12 cellular contexts compared by ENCODE assay signal in the genomic region with DNA sequence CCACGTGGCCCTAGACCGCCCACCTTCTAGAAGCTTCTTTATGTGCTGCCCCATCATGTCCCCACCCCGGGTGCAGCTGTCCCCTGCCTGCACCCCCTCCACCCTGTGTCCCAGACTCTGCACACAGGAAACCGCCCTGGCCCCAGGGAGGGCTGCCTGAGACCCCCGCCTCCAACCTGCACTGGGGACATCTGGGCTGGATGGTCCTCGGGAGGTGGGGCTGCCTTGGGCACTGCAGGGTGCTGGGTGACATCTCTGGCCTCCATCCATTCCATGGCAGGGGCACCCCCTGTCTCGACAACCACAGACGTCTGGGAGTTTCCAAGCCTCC. TPM values are rescaled to one million over a fixed set of nuclear protein-coding genes. Genes with fewer than 3 reads are reported as not detected.
DNase-seq lines count a peak whose midpoint lies in the region; ATAC-seq, FAIRE-seq and TF ChIP-seq lines count a peak whose summit lies in the region.
"Had no signal": no experiment of that assay in that cellular context is flagged by ENCODE, and none has a peak within 500 bp of the region (broad histone marks: within the 10 kb centered on the region; RNA-seq: fewer than 3 reads in every experiment).

No MANE protein-coding gene starts in this region.

- H3K36me3 Mint-ChIP-seq in CD8-positive, alpha-beta memory T cell, result no peaks in the 10 kb centered on the region
- no peaks in the 10 kb centered on the region for H3K36me3 Mint-ChIP-seq in natural killer cell treated with Interleukin-12 subunit alpha and Interleukin-12 subunit beta and Interleukin-15 and Interleukin-18, amount 100 ng/mL, for 72 hours

- no TSS peak for BruUV-seq in GM12878 (replicated peaks; lab: Mats Ljungman, UMichigan)

- H3K27ac Mint-ChIP-seq in CD8-positive, alpha-beta memory T cell, result peak overlapping the region; percentile 38 to 95 (median 88)
- H3K27ac Mint-ChIP-seq in natural killer cell treated with Interleukin-12 subunit alpha and Interleukin-12 subunit beta and Interleukin-15 and Interleukin-18, amount 100 ng/mL, for 72 hours, result peak overlapping the region; percentile 65 to 88

- no peaks in the 10 kb centered on the region for H3K9me3 ChIP-seq in CD8-positive, alpha-beta memory T cell (ENCODE audit: low read length)
- no peaks in the 10 kb centered on the region for H3K9me3 ChIP-seq in GM12878 (replicated peaks; ENCODE audit: control insufficient read depth, insufficient read depth, low read length)

- H3K27me3 Mint-ChIP-seq in CD8-positive, alpha-beta memory T cell, result no peaks in the 10 kb centered on the region
- H3K27me3 Mint-ChIP-seq in natural killer cell treated with Interleukin-12 subunit alpha and Interleukin-12 subunit beta and Interleukin-15 and Interleukin-18, amount 100 ng/mL, for 72 hours, result no peaks in the 10 kb centered on the region

- CTCF ChIA-PET in CD8-positive, alpha-beta memory T cell (lab: Charles Lee), result no interaction called here
- CTCF ChIA-PET in GM12878 (lab: Yijun Ruan, JAX), result no interaction called here

- in situ Hi-C loops in GM12878 (cut with MboI), result no loop called here

- TF ChIP-seq CTCF in 22Rv1 (IDR thresholded peaks at IDR 0.05), result no peak
- no peak for TF ChIP-seq CTCF in GM12878 (IDR thresholded peaks at IDR 0.05 in 2 of 3, conservative IDR thresholded peaks at IDR 0.05 in 1 of 3; ENCODE audit: control insufficient read depth in 2 of 3, extremely low read depth in 1 of 3, insufficient read depth in 1 of 3, low read depth in 3 of 3, low read length in 3 of 3)

- intact Hi-C loops in GM12878 (cut with micrococcal nuclease; ENCODE audit: unreplicated experiment), result no loop called here

- no peak for DNase-seq in CD8-positive, alpha-beta memory T cell
- DNase-seq in GM12878 (ENCODE audit: low read depth, low spot score) (no peak), NCI-H1694 (lab: John Stamatoyannopoulos, UW) (no peak), GM19239 (ENCODE audit: insufficient read length, low spot score) (no peak)
- DNase-seq in natural killer cell treated with Interleukin-12 subunit alpha and Interleukin-12 subunit beta and Interleukin-15 and Interleukin-18, amount 100 ng/mL, for 72 hours (ENCODE audit: low spot score), result no peak
- DNase-seq: NCI-H1092, WERI-Rb-1 had no signal

- SMC1A ChIA-PET in GM12878 (lab: Charles Lee; ENCODE audit: uncharacterized antibody, unreplicated experiment), result interaction anchor here (1.3 kb wide), 1 partner anchor 9 kb away, joined by 3 read pairs; no protein-coding TSS in a partner anchor

- POLR2A ChIA-PET in CD8-positive, alpha-beta memory T cell (lab: Charles Lee), result interaction anchor here (1.5 kb wide), 1 partner anchor 18 kb away, joined by 7 read pairs; the partner anchor contains the start of gene ZBTB7A
- POLR2A ChIA-PET in GM12878 (lab: Charles Lee), result interaction anchor here (0.8 to 1.0 kb wide), 2 partner anchors 23 to 100 kb away, joined by 3 read pairs; partner anchors contain the start of gene EEF2

- H3K4me3 ChIP-seq in CD8-positive, alpha-beta memory T cell (ENCODE audit: low read length), result no peak overlapping the region
- no peak overlapping the region for H3K4me3 ChIP-seq in GM12878

- no peaks in the 10 kb centered on the region for H3K27me3 ChIP-seq in CD8-positive, alpha-beta memory T cell (ENCODE audit: insufficient read depth, low read length, poor library complexity, severe bottlenecking)
- no peaks in the 10 kb centered on the region for H3K27me3 ChIP-seq in GM12878 (replicated peaks in 1 of 2; ENCODE audit: control insufficient read depth in 2 of 2, insufficient read depth in 2 of 2, low read length in 1 of 2)

- FAIRE-seq in GM12878 (lab: Jason Lieb, UNC) (no peak), GM19239 (lab: Jason Lieb, UNC) (no peak)
- FAIRE-seq: colon, frontal cortex had no signal

- no peak for TF ChIP-seq POLR2A in GM12878 (IDR thresholded peaks at IDR 0.05; ENCODE audit: low read depth, low read length)

- peak overlapping the region; percentile 64 for H2AFZ ChIP-seq in GM12878 (ENCODE audit: control insufficient read depth, low read depth, low read length)

- H3K9me3 Mint-ChIP-seq in CD8-positive, alpha-beta memory T cell, result no peaks in the 10 kb centered on the region
- no peaks in the 10 kb centered on the region for H3K9me3 Mint-ChIP-seq in natural killer cell treated with Interleukin-12 subunit alpha and Interleukin-12 subunit beta and Interleukin-15 and Interleukin-18, amount 100 ng/mL, for 72 hours

- peaks cover 69% of the 10 kb centered on the region for H3K4me1 ChIP-seq in CD8-positive, alpha-beta memory T cell (ENCODE audit: insufficient read depth, low read length)
- peaks cover 16% of the 10 kb centered on the region for H3K4me1 ChIP-seq in GM12878 (ENCODE audit: control insufficient read depth, insufficient read depth, low read length)

- peak overlapping the region; percentile 74 for H3K4me2 ChIP-seq in GM12878 (ENCODE audit: control insufficient read depth, insufficient read depth)

- WGBS in GM12878 (ENCODE audit: insufficient coverage, insufficient replicate concordance, low lambda C conversion rate, missing lambda C conversion rate), result 37% methylated on average over 8 of the region's 8 CpGs

- no peaks in the 10 kb centered on the region for H4K20me1 ChIP-seq in GM12878 (ENCODE audit: control insufficient read depth, insufficient read depth)

- peaks cover 40 to 66% (median 47%) of the 10 kb centered on the region in 3 donors for H3K4me1 Mint-ChIP-seq in CD8-positive, alpha-beta memory T cell
- peaks cover 11 to 34% of the 10 kb centered on the region in 2 donors for H3K4me1 Mint-ChIP-seq in natural killer cell treated with Interleukin-12 subunit alpha and Interleukin-12 subunit beta and Interleukin-15 and Interleukin-18, amount 100 ng/mL, for 72 hours (ENCODE audit: low read depth in 2 of 2)

- H3K79me2 ChIP-seq in GM12878 (ENCODE audit: control insufficient read depth, insufficient read depth, low read length), result no peaks in the 10 kb centered on the region

- RAD21 ChIA-PET in GM12878 (lab: Charles Lee; ENCODE audit: unreplicated experiment), result interaction anchor here (0.9 kb wide), 1 partner anchor 25 kb away, joined by 3 read pairs; no protein-coding TSS in a partner anchor

- H3K9ac ChIP-seq in GM12878 (ENCODE audit: control insufficient read depth, insufficient read depth, low read length), result no peak overlapping the region

- TF ChIP-seq EP300 in GM12878 (IDR thresholded peaks at IDR 0.05; ENCODE audit: borderline replicate concordance in 1 of 2, control insufficient read depth in 1 of 2, low read depth in 2 of 2, low read length in 2 of 2), result no peak

- ATAC-seq in GM12878 (no peak), HG02938 (IDR thresholded peaks at IDR 0.05; ENCODE audit: unreplicated experiment) (no peak), GM18867 (IDR thresholded peaks at IDR 0.05; ENCODE audit: unreplicated experiment) (no peak)
- peak in 1 of 2 donors; percentile 15 for ATAC-seq in natural killer cell treated with Interleukin-12 subunit alpha and Interleukin-12 subunit beta and Interleukin-15 and Interleukin-18, amount 100 ng/mL, for 72 hours

- peak overlapping the region; percentile 3 to 78 (median 71) for H3K4me3 Mint-ChIP-seq in CD8-positive, alpha-beta memory T cell
- H3K4me3 Mint-ChIP-seq in natural killer cell treated with Interleukin-12 subunit alpha and Interleukin-12 subunit beta and Interleukin-15 and Interleukin-18, amount 100 ng/mL, for 72 hours, result peak overlapping the region; percentile 55

- TF ChIP-seq RAD21 in GM12878 (IDR thresholded peaks at IDR 0.05; ENCODE audit: insufficient read depth, low read depth, low read length), result no peak

- H3K27ac ChIP-seq in 22Rv1 (peak overlapping the region; percentile 63), GM12878 (ENCODE audit: control insufficient read depth, insufficient read depth) (no peak overlapping the region)
- H3K27ac ChIP-seq in CD8-positive, alpha-beta memory T cell (ENCODE audit: low read depth, low read length), result peak overlapping the region; percentile 51
- H3K27ac ChIP-seq: WERI-Rb-1 had no signal

- H3K36me3 ChIP-seq in CD8-positive, alpha-beta memory T cell (ENCODE audit: insufficient read depth, low read length), result no peaks in the 10 kb centered on the region
- no peaks in the 10 kb centered on the region; a peak in 1 of 4 replicates for H3K36me3 ChIP-seq in GM12878 (ENCODE audit: control insufficient read depth in 2 of 2, insufficient read depth in 2 of 2, low read length in 1 of 2)

RNA-seq across cellular contexts. Expression of gene ZBTB7A, which starts 17.8 kb away (rescaled TPM):
- 10 to 100 TPM; 44.1 to 46.8 TPM for total RNA-seq in CD8-positive, alpha-beta memory T cell
- polyA plus RNA-seq in CD8-positive, alpha-beta memory T cell, result 86.1 TPM
- 20.9 and 24.8 TPM in 2 replicates for total RNA-seq in GM12878 (2013; cell fraction: nucleolus; rRNA removed)
- total RNA-seq in GM12878 (2014; rRNA removed), result 10.6 and 15.9 TPM in 2 replicates
- 3.2 TPM in 2 replicates for total RNA-seq in GM12878 (2014; rRNA removed; fragmentation: Illumina TruSeq; extraction: Trizol)
- 40.0 and 42.4 TPM in 2 replicates for total RNA-seq in GM12878 (2021)
- polyA plus RNA-seq in GM12878 (2011; ENCODE audit: low read depth), result 2.2 TPM
- 0.84 and 2.5 TPM in 2 replicates for polyA plus RNA-seq in GM12878 (2011; rRNA removed)
- polyA plus RNA-seq in GM12878 (2011; cell fraction: cytosol; rRNA removed), result 4.5 and 7.6 TPM in 2 replicates
- polyA plus RNA-seq in GM12878 (2011; cell fraction: nucleus; rRNA removed), result 12.8 and 18.3 TPM in 2 replicates
- polyA plus RNA-seq in GM12878 (2012), result 14.1 and 15.9 TPM in 2 replicates
- polyA plus RNA-seq in GM12878 (2014; fragmentation: Illumina TruSeq; extraction: Trizol), result 4.1 and 5.9 TPM in 2 replicates
- under 1 TPM; 0.26 to 0.73 TPM for polyA plus RNA-seq in GM12878 (2014; fragmentation: Nextera tagmentation; extraction: Ambion mirVana)
- polyA plus RNA-seq in GM12878 (2014; rRNA removed), result 16.2 and 22.2 TPM in 2 replicates
- 10 to 100 TPM in 1 of 2 experiments, 1 to 10 TPM in 1; 2.0 to 10.1 TPM for polyA plus RNA-seq in GM12878 (2016; fragmentation: Nextera tagmentation; extraction: Ambion mirVana)
- polyA minus RNA-seq in GM12878 (2011; rRNA and poly(A)+ RNA removed), result 3.6 and 6.5 TPM in 2 replicates
- 12.4 and 12.8 TPM in 2 replicates for polyA minus RNA-seq in GM12878 (2011; cell fraction: cytosol; rRNA and poly(A)+ RNA removed)
- polyA minus RNA-seq in GM12878 (2011; cell fraction: nucleus; rRNA and poly(A)+ RNA removed), result 3.6 and 4.7 TPM in 2 replicates
- 10 to 100 TPM; 63.4 to 70.5 TPM for total RNA-seq in natural killer cell treated with Interleukin-12 subunit alpha and Interleukin-12 subunit beta and Interleukin-15 and Interleukin-18, amount 100 ng/mL, for 72 hours

RNA-seq across cellular contexts. Expression of gene MAP2K2, which starts 39.4 kb away (rescaled TPM):
- total RNA-seq in CD8-positive, alpha-beta memory T cell, result 100 to 1,000 TPM; 161 to 164 TPM
- 122 TPM for polyA plus RNA-seq in CD8-positive, alpha-beta memory T cell
- total RNA-seq in GM12878 (2013; cell fraction: nucleolus; rRNA removed), result 58.9 and 63.2 TPM in 2 replicates
- 178 and 210 TPM in 2 replicates for total RNA-seq in GM12878 (2014; rRNA removed)
- 72.1 and 92.8 TPM in 2 replicates for total RNA-seq in GM12878 (2014; rRNA removed; fragmentation: Illumina TruSeq; extraction: Trizol)
- total RNA-seq in GM12878 (2021), result 182 and 184 TPM in 2 replicates
- polyA plus RNA-seq in GM12878 (2011; ENCODE audit: low read depth), result 78.5 TPM
- 31.6 and 68.3 TPM in 2 replicates for polyA plus RNA-seq in GM12878 (2011; rRNA removed)
- polyA plus RNA-seq in GM12878 (2011; cell fraction: cytosol; rRNA removed), result 109 and 144 TPM in 2 replicates
- polyA plus RNA-seq in GM12878 (2011; cell fraction: nucleus; rRNA removed), result 127 and 159 TPM in 2 replicates
- polyA plus RNA-seq in GM12878 (2012), result 133 and 176 TPM in 2 replicates
- 13.0 and 38.8 TPM in 2 replicates for polyA plus RNA-seq in GM12878 (2014; fragmentation: Illumina TruSeq; extraction: Trizol)
- 1 to 10 TPM in 1 of 2 experiments, under 1 TPM in 1; 1.00 to 6.8 TPM for polyA plus RNA-seq in GM12878 (2014; fragmentation: Nextera tagmentation; extraction: Ambion mirVana)
- polyA plus RNA-seq in GM12878 (2014; rRNA removed), result 144 and 166 TPM in 2 replicates
- polyA plus RNA-seq in GM12878 (2016; fragmentation: Nextera tagmentation; extraction: Ambion mirVana), result 10 to 100 TPM; 33.4 to 33.7 TPM
- polyA minus RNA-seq in GM12878 (2011; rRNA and poly(A)+ RNA removed), result 32.9 and 84.0 TPM in 2 replicates
- polyA minus RNA-seq in GM12878 (2011; cell fraction: cytosol; rRNA and poly(A)+ RNA removed), result 64.1 and 69.3 TPM in 2 replicates
- polyA minus RNA-seq in GM12878 (2011; cell fraction: nucleus; rRNA and poly(A)+ RNA removed), result 27.6 and 40.2 TPM in 2 replicates
- total RNA-seq in natural killer cell treated with Interleukin-12 subunit alpha and Interleukin-12 subunit beta and Interleukin-15 and Interleukin-18, amount 100 ng/mL, for 72 hours, result 100 to 1,000 TPM; 170 to 206 TPM
